In the genomic region with DNA sequence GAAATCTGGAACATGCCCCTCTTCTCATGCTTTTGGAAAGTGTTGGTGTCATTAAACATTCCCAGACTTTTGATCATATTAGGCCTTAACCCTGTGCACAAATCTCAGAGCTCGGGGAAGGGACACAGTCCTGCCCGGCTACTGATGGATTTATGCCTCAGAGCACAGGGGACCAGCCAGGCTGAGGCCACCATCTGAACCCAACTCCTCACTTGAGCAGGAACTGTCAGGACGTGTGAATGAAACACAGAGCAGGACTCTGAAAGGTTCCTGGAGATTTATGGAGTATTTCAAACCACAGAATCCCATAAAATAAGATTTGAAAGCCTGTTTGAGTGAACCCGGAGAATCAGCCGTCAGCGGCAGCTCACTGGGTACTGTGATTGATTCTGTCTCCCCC, we compare ENCODE assay signal across 2 cellular contexts.
TF ChIP-seq lines count a peak whose summit lies in the region.

No MANE protein-coding gene starts in this region.

TF ChIP-seq in endothelial cell of umbilical vein, 7 proteins besides CTCF, POLR2A, EP300 and RAD21 (continued from another document):
- no peak for TF ChIP-seq EZH2 (IDR thresholded peaks at IDR 0.05; ENCODE audit: borderline replicate concordance, low read depth, low read length, severe bottlenecking)
- TF ChIP-seq, protein P1, sequence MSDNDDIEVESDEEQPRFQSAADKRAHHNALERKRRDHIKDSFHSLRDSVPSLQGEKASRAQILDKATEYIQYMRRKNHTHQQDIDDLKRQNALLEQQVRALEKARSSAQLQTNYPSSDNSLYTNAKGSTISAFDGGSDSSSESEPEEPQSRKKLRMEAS (IDR thresholded peaks at IDR 0.05; ENCODE audit: insufficient read depth, insufficient read length): no peak
- no peak for TF ChIP-seq POLR2AphosphoS5 (IDR thresholded peaks at IDR 0.05; ENCODE audit: insufficient read depth, low read depth, low read length)

TF ChIP-seq in HepG2, 621 proteins besides CTCF, POLR2A, EP300 and RAD21:
- TF ChIP-seq, protein P2, sequence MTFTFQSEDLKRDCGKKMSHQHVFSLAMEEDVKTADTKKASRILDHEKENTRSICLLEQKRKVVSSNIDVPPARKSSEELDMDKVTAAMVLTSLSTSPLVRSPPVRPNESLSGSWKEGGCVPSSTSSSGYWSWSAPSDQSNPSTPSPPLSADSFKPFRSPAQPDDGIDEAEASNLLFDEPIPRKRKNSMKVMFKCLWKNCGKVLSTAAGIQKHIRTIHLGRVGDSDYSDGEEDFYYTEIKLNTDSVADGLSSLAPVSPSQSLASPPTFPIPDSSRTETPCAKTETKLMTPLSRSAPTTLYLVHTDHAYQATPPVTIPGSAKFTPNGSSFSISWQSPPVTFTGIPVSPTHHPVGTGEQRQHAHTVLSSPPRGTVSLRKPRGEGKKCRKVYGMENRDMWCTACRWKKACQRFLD (CRISPR knock-in tag; IDR thresholded peaks at IDR 0.05; ENCODE audit: borderline replicate concordance): no peak
- no peak for TF ChIP-seq ZNF264 (CRISPR knock-in tag; IDR thresholded peaks at IDR 0.05)
- TF ChIP-seq NFIB (CRISPR knock-in tag; IDR thresholded peaks at IDR 0.05; ENCODE audit: borderline replicate concordance): no peak
- TF ChIP-seq, protein P3, sequence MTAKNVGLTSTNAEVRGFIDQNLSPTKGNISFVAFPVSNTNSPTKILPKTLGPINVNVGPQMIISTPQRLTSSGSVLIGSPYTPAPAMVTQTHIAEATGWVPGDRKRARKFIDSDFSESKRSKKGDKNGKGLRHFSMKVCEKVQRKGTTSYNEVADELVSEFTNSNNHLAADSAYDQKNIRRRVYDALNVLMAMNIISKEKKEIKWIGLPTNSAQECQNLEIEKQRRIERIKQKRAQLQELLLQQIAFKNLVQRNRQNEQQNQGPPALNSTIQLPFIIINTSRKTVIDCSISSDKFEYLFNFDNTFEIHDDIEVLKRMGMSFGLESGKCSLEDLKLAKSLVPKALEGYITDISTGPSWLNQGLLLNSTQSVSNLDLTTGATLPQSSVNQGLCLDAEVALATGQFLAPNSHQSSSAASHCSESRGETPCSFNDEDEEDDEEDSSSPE (CRISPR knock-in tag; IDR thresholded peaks at IDR 0.05): no peak
- TF ChIP-seq PPARG (CRISPR knock-in tag; conservative IDR thresholded peaks at IDR 0.05): no peak
- TF ChIP-seq, protein P4, sequence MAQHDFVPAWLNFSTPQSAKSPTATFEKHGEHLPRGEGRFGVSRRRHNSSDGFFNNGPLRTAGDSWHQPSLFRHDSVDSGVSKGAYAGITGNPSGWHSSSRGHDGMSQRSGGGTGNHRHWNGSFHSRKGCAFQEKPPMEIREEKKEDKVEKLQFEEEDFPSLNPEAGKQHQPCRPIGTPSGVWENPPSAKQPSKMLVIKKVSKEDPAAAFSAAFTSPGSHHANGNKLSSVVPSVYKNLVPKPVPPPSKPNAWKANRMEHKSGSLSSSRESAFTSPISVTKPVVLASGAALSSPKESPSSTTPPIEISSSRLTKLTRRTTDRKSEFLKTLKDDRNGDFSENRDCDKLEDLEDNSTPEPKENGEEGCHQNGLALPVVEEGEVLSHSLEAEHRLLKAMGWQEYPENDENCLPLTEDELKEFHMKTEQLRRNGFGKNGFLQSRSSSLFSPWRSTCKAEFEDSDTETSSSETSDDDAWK (CRISPR knock-in tag; IDR thresholded peaks at IDR 0.05): no peak
- no peak for TF ChIP-seq RBFOX2 (IDR thresholded peaks at IDR 0.05; ENCODE audit: low read depth, low read length)
- TF ChIP-seq, protein P5, sequence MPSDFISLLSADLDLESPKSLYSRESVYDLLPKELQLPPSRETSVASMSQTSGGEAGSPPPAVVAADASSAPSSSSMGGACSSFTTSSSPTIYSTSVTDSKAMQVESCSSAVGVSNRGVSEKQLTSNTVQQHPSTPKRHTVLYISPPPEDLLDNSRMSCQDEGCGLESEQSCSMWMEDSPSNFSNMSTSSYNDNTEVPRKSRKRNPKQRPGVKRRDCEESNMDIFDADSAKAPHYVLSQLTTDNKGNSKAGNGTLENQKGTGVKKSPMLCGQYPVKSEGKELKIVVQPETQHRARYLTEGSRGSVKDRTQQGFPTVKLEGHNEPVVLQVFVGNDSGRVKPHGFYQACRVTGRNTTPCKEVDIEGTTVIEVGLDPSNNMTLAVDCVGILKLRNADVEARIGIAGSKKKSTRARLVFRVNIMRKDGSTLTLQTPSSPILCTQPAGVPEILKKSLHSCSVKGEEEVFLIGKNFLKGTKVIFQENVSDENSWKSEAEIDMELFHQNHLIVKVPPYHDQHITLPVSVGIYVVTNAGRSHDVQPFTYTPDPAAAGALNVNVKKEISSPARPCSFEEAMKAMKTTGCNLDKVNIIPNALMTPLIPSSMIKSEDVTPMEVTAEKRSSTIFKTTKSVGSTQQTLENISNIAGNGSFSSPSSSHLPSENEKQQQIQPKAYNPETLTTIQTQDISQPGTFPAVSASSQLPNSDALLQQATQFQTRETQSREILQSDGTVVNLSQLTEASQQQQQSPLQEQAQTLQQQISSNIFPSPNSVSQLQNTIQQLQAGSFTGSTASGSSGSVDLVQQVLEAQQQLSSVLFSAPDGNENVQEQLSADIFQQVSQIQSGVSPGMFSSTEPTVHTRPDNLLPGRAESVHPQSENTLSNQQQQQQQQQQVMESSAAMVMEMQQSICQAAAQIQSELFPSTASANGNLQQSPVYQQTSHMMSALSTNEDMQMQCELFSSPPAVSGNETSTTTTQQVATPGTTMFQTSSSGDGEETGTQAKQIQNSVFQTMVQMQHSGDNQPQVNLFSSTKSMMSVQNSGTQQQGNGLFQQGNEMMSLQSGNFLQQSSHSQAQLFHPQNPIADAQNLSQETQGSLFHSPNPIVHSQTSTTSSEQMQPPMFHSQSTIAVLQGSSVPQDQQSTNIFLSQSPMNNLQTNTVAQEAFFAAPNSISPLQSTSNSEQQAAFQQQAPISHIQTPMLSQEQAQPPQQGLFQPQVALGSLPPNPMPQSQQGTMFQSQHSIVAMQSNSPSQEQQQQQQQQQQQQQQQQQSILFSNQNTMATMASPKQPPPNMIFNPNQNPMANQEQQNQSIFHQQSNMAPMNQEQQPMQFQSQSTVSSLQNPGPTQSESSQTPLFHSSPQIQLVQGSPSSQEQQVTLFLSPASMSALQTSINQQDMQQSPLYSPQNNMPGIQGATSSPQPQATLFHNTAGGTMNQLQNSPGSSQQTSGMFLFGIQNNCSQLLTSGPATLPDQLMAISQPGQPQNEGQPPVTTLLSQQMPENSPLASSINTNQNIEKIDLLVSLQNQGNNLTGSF (CRISPR knock-in tag; IDR thresholded peaks at IDR 0.05): no peak
- no peak for TF ChIP-seq ELF4 (CRISPR knock-in tag; IDR thresholded peaks at IDR 0.05; ENCODE audit: borderline replicate concordance)
- TF ChIP-seq ZNF660 (CRISPR knock-in tag; IDR thresholded peaks at IDR 0.05; ENCODE audit: borderline replicate concordance, low read depth): no peak
- TF ChIP-seq, protein P6, sequence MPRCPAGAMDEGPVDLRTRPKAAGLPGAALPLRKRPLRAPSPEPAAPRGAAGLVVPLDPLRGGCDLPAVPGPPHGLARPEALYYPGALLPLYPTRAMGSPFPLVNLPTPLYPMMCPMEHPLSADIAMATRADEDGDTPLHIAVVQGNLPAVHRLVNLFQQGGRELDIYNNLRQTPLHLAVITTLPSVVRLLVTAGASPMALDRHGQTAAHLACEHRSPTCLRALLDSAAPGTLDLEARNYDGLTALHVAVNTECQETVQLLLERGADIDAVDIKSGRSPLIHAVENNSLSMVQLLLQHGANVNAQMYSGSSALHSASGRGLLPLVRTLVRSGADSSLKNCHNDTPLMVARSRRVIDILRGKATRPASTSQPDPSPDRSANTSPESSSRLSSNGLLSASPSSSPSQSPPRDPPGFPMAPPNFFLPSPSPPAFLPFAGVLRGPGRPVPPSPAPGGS (CRISPR knock-in tag; IDR thresholded peaks at IDR 0.05): no peak
- TF ChIP-seq CBFB (CRISPR knock-in tag; IDR thresholded peaks at IDR 0.05): no peak
- no peak for TF ChIP-seq ZNF749 (CRISPR knock-in tag; IDR thresholded peaks at IDR 0.05; ENCODE audit: borderline replicate concordance)
- TF ChIP-seq CCDC6 (CRISPR knock-in tag; IDR thresholded peaks at IDR 0.05): no peak
- no peak for TF ChIP-seq ZNF296 (CRISPR knock-in tag; conservative IDR thresholded peaks at IDR 0.05)
- TF ChIP-seq SP140L (CRISPR knock-in tag; IDR thresholded peaks at IDR 0.05; ENCODE audit: borderline replicate concordance): no peak
- TF ChIP-seq MTA1 (CRISPR knock-in tag; IDR thresholded peaks at IDR 0.05; ENCODE audit: borderline replicate concordance): no peak
- no peak for TF ChIP-seq REXO4 (CRISPR knock-in tag; IDR thresholded peaks at IDR 0.05; ENCODE audit: borderline replicate concordance)
